Comparison of ENCODE assay signal across 1 cellular context in genomic region chr19:42279902-42280760, GRCh38.
TF ChIP-seq lines count a peak whose summit lies in the region.

No MANE protein-coding gene starts in this region.

TF ChIP-seq in IMR-90, 13 proteins besides CTCF, POLR2A, EP300 and RAD21:
- TF ChIP-seq RFX5 (IDR thresholded peaks at IDR 0.05; ENCODE audit: low read depth, low read length) (0 out of 2 replicates have a peak, but pooled peaks have one; percentile 29), BHLHE40 (IDR thresholded peaks at IDR 0.05; ENCODE audit: low read depth, low read length) (peak; percentile 30; the same call in 1 of the 2 replicates), FOS (IDR thresholded peaks at IDR 0.05; ENCODE audit: low read depth, low read length) (no peak), SMC3 (IDR thresholded peaks at IDR 0.05; ENCODE audit: low read depth, low read length) (peak; percentile 75), CEBPB (IDR thresholded peaks at IDR 0.05; ENCODE audit: low read depth, low read length) (no peak), RCOR1 (IDR thresholded peaks at IDR 0.05; ENCODE audit: insufficient replicate concordance, low read length) (no peak), MXI1 (IDR thresholded peaks at IDR 0.05; ENCODE audit: borderline replicate concordance, low read depth, low read length) (no peak), ELK1 (IDR thresholded peaks at IDR 0.05; ENCODE audit: borderline replicate concordance, low read depth, low read length) (no peak), MAZ (IDR thresholded peaks at IDR 0.05; ENCODE audit: borderline replicate concordance, low read depth, low read length) (peak; percentile 87)
